In the genomic region with DNA sequence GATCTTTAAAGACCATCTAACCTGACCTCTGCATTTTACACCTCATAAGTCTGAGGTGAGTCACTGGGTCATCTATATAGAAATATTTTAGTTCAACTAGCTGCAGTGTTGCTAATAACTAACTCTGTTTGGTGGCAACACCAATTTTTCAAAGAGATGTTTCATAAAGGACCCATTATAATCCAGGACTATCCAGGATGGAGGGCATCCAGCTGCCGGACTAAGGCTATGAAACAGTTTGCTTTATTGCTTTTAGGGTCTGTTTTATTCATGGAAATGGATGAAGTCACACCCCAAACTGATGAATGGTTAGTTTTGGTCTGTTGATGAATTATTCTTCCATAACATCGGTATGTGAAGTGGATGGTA, we compare ENCODE assay signal across 21 cellular contexts.
"Had no signal": no experiment of that assay in that cellular context is flagged by ENCODE, and none has a peak within 500 bp of the region (broad histone marks: within the 10 kb centered on the region; RNA-seq: fewer than 3 reads in every experiment).

No MANE protein-coding gene starts in this region.

- H3K27ac ChIP-seq: colonic mucosa, dorsolateral prefrontal cortex, epithelial cell of prostate, heart right ventricle, left ventricle myocardium inferior, pancreas had no signal

- H3K9me3 Mint-ChIP-seq: activated CD4-positive, alpha-beta memory T cell treated with anti-CD3 and anti-CD28 coated beads for 36 hours; activated naive CD4-positive, alpha-beta T cell treated with anti-CD3 and anti-CD28 coated beads for 36 hours; activated naive CD8-positive, alpha-beta T cell treated with anti-CD3 and anti-CD28 coated beads, Interleukin-2, amount 10 ng/mL, durations not matched to agents 7 days and 5 days; activated T-cell treated with anti-CD3 and anti-CD28 coated beads, Interleukin-2, amount 50 U/mL, for 72 hours; mesothelial cell of epicardium; natural killer cell had no signal

- H3K9me3 ChIP-seq: colonic mucosa, heart right ventricle, left ventricle myocardium inferior, neutrophil, pancreas, tibial artery had no signal

- H3K4me1 ChIP-seq: pancreas had no signal

- H3K36me3 ChIP-seq: colonic mucosa, heart right ventricle, left ventricle myocardium inferior, neutrophil, pancreas, tibial artery had no signal

- H3K27me3 ChIP-seq: colonic mucosa, heart right ventricle, neutrophil, pancreas, tibial artery had no signal

- H3K27ac Mint-ChIP-seq: activated CD4-positive, alpha-beta memory T cell treated with anti-CD3 and anti-CD28 coated beads for 36 hours; activated naive CD4-positive, alpha-beta T cell treated with anti-CD3 and anti-CD28 coated beads for 36 hours; activated naive CD8-positive, alpha-beta T cell treated with anti-CD3 and anti-CD28 coated beads, Interleukin-2, amount 10 ng/mL, durations not matched to agents 7 days and 5 days; activated T-cell treated with anti-CD3 and anti-CD28 coated beads, Interleukin-2, amount 50 U/mL, for 72 hours had no signal

- H3K4me3 ChIP-seq: colonic mucosa, left ventricle myocardium inferior, pancreas had no signal

- DNase-seq: activated CD4-positive, alpha-beta memory T cell treated with anti-CD3 and anti-CD28 coated beads for 36 hours; activated CD4-positive, alpha-beta T cell treated with anti-CD3 and anti-CD28 coated beads for 48 hours; activated effector memory CD4-positive, alpha-beta T cell treated with Interleukin-2 at 50 U/mL for 16 hours; activated naive CD8-positive, alpha-beta T cell treated with anti-CD3 and anti-CD28 coated beads, Interleukin-2, amount 10 ng/mL, durations not matched to agents 7 days and 5 days; amniotic stem cell; colonic mucosa; dorsolateral prefrontal cortex; heart right ventricle; left ventricle myocardium inferior; natural killer cell; pancreas; right cardiac atrium; stimulated activated CD4-positive, alpha-beta T cell treated with anti-CD3 and anti-CD28 coated beads, Interleukin-4, amount 100 ng/mL, for 24 hours; stimulated activated naive CD4-positive, alpha-beta T cell treated with Interleukin-2 at 50 U/mL for 16 hours; T-helper 9 cell; tibial artery had no signal

- H3K36me3 Mint-ChIP-seq: activated CD4-positive, alpha-beta memory T cell treated with anti-CD3 and anti-CD28 coated beads for 36 hours; activated naive CD8-positive, alpha-beta T cell treated with anti-CD3 and anti-CD28 coated beads, Interleukin-2, amount 10 ng/mL, durations not matched to agents 7 days and 5 days; mesothelial cell of epicardium; natural killer cell had no signal
